In the genomic region with DNA sequence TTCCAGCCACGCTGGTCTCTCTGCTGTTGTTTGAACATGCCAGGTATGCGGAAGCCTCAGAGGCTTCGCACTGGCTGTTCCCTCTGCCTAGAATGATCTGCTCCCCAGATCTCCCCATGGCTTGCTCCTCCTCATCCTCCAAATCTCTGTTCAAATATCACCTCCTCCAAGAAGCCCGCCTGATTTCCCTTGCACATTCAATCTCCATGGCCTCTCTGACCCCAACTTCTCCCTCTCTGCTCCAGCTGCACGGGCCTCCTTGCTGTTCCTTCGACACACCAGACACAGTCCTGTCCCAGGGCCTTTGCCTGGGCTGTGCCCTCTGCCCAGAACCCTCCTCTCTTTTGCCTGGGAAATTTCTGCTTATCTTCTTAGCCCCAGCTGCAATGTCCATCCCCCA, we compare ENCODE assay signal across 33 cellular contexts. TPM values are rescaled to one million over a fixed set of nuclear protein-coding genes. Genes with fewer than 3 reads are reported as not detected.
"Had no signal": no experiment of that assay in that cellular context is flagged by ENCODE, and none has a peak within 500 bp of the region (broad histone marks: within the 10 kb centered on the region; RNA-seq: fewer than 3 reads in every experiment).

No MANE protein-coding gene starts in this region.

- H3K36me3 ChIP-seq: ascending aorta, breast epithelium, cardiac muscle cell, esophagus squamous epithelium, gastroesophageal sphincter had no signal

- H3K27ac Mint-ChIP-seq: activated CD4-positive, alpha-beta memory T cell treated with anti-CD3 and anti-CD28 coated beads for 36 hours; activated CD4-positive, alpha-beta T cell treated with anti-CD3 and anti-CD28 coated beads for 36 hours; activated CD4-positive, alpha-beta T cell treated with anti-CD3 and anti-CD28 coated beads, Interleukin-2, amount 10 ng/mL, durations not matched to agents 24 days and 14 days; activated CD8-positive, alpha-beta memory T cell treated with anti-CD3 and anti-CD28 coated beads, Interleukin-2, amount 10 ng/mL, durations not matched to agents 7 days and 5 days; activated CD8-positive, alpha-beta T cell treated with anti-CD3 and anti-CD28 coated beads, Interleukin-2, amount 10 ng/mL, durations not matched to agents 7 days and 5 days; activated naive CD4-positive, alpha-beta T cell treated with anti-CD3 and anti-CD28 coated beads, Interleukin-2, amount 10 ng/mL, durations not matched to agents 7 days and 5 days; activated naive CD4-positive, alpha-beta T cell treated with anti-CD3 and anti-CD28 coated beads, Interleukin-2, amount 50 U/mL, for 72 hours; activated naive CD8-positive, alpha-beta T cell treated with anti-CD3 and anti-CD28 coated beads, Interleukin-2, amount 10 ng/mL, durations not matched to agents 7 days and 5 days; activated T-cell treated with anti-CD3 and anti-CD28 coated beads, Interleukin-2, amount 50 U/mL, for 24 hours; activated T-cell treated with anti-CD3 and anti-CD28 coated beads, Interleukin-2, amount 50 U/mL, for 72 hours; dendritic cell treated with granulocyte-macrophage colony-stimulating factor and Interleukin-4, amounts not matched to agents 40 ng/mL and 50 ng/mL, for 4 days had no signal

- H3K4me3 ChIP-seq: ascending aorta, breast epithelium, cardiac muscle cell, coronary artery, dorsolateral prefrontal cortex, esophagus squamous epithelium, gastroesophageal sphincter had no signal

- ATAC-seq: activated CD4-positive, alpha-beta T cell treated with anti-CD3 and anti-CD28 coated beads for 36 hours; activated CD8-positive, alpha-beta memory T cell treated with anti-CD3 and anti-CD28 coated beads, Interleukin-2, amount 10 ng/mL, durations not matched to agents 7 days and 5 days; activated CD8-positive, alpha-beta T cell treated with anti-CD3 and anti-CD28 coated beads, Interleukin-2, amount 10 ng/mL, durations not matched to agents 7 days and 5 days; activated naive CD4-positive, alpha-beta T cell treated with anti-CD3 and anti-CD28 coated beads, Interleukin-2, amount 50 U/mL, for 72 hours; activated T-cell treated with anti-CD3 and anti-CD28 coated beads, Interleukin-2, amount 50 U/mL, for 72 hours; gastroesophageal sphincter had no signal

- H3K36me3 Mint-ChIP-seq: activated CD4-positive, alpha-beta memory T cell treated with anti-CD3 and anti-CD28 coated beads for 36 hours; activated CD8-positive, alpha-beta memory T cell treated with anti-CD3 and anti-CD28 coated beads, Interleukin-2, amount 10 ng/mL, durations not matched to agents 7 days and 5 days; activated naive CD4-positive, alpha-beta T cell treated with anti-CD3 and anti-CD28 coated beads, Interleukin-2, amount 10 ng/mL, durations not matched to agents 7 days and 5 days; activated naive CD8-positive, alpha-beta T cell treated with anti-CD3 and anti-CD28 coated beads, Interleukin-2, amount 10 ng/mL, durations not matched to agents 7 days and 5 days; brain had no signal

- H3K9me3 Mint-ChIP-seq: activated naive CD8-positive, alpha-beta T cell treated with anti-CD3 and anti-CD28 coated beads, Interleukin-2, amount 10 ng/mL, durations not matched to agents 7 days and 5 days had no signal

- DNase-seq: activated CD4-positive, alpha-beta memory T cell treated with anti-CD3 and anti-CD28 coated beads for 36 hours; activated CD4-positive, alpha-beta T cell treated with anti-CD3 and anti-CD28 coated beads for 36 hours; activated CD4-positive, alpha-beta T cell treated with anti-CD3 and anti-CD28 coated beads, Interleukin-2, amount 10 ng/mL, durations not matched to agents 24 days and 14 days; activated CD4-positive, CD25-positive, alpha-beta regulatory T cell; activated CD4-positive, CD25-positive, alpha-beta regulatory T cell treated with anti-CD3 and anti-CD28 coated beads, Interleukin-2, amount 50 U/mL, for 72 hours; activated CD8-positive, alpha-beta memory T cell treated with anti-CD3 and anti-CD28 coated beads, Interleukin-2, amount 10 ng/mL, durations not matched to agents 7 days and 5 days; activated CD8-positive, alpha-beta memory T cell treated with anti-CD3 and anti-CD28 coated beads, Interleukin-2, amount 50 U/mL, for 48 hours; activated CD8-positive, alpha-beta T cell treated with anti-CD3 and anti-CD28 coated beads, Interleukin-2, amount 10 ng/mL, durations not matched to agents 7 days and 5 days; activated gamma-delta T cell; activated naive CD4-positive, alpha-beta T cell; activated naive CD4-positive, alpha-beta T cell treated with anti-CD3 and anti-CD28 coated beads, Interleukin-2, amount 10 ng/mL, durations not matched to agents 7 days and 5 days; activated naive CD8-positive, alpha-beta T cell treated with anti-CD3 and anti-CD28 coated beads, Interleukin-2, amount 10 ng/mL, durations not matched to agents 7 days and 5 days; activated T-cell treated with anti-CD3 and anti-CD28 coated beads for 4 hours; activated T-cell treated with anti-CD3 and anti-CD28 coated beads, Interleukin-2, amount 50 U/mL, for 24 hours; activated T-cell treated with anti-CD3 and anti-CD28 coated beads, Interleukin-2, amount 50 U/mL, for 72 hours; dorsolateral prefrontal cortex; effector memory CD4-positive, alpha-beta T cell; esophagus squamous epithelium; foreskin melanocyte; head of caudate nucleus; T-helper 2 cell had no signal

- H3K4me1 Mint-ChIP-seq: activated CD4-positive, alpha-beta T cell treated with anti-CD3 and anti-CD28 coated beads for 36 hours; activated CD4-positive, alpha-beta T cell treated with anti-CD3 and anti-CD28 coated beads, Interleukin-2, amount 10 ng/mL, durations not matched to agents 24 days and 14 days; activated CD8-positive, alpha-beta memory T cell treated with anti-CD3 and anti-CD28 coated beads, Interleukin-2, amount 10 ng/mL, durations not matched to agents 7 days and 5 days; activated naive CD4-positive, alpha-beta T cell treated with anti-CD3 and anti-CD28 coated beads, Interleukin-2, amount 10 ng/mL, durations not matched to agents 7 days and 5 days; activated naive CD8-positive, alpha-beta T cell treated with anti-CD3 and anti-CD28 coated beads, Interleukin-2, amount 10 ng/mL, durations not matched to agents 7 days and 5 days; central memory CD8-positive, alpha-beta T cell had no signal

- H3K27ac ChIP-seq: ascending aorta, breast epithelium, cardiac muscle cell, coronary artery, dorsolateral prefrontal cortex, epithelial cell of prostate, esophagus squamous epithelium, gastroesophageal sphincter had no signal

- H3K4me1 ChIP-seq: ascending aorta, breast epithelium, esophagus squamous epithelium, gastroesophageal sphincter had no signal

- FAIRE-seq: endothelial cell of umbilical vein had no signal

- H3K4me3 Mint-ChIP-seq: activated CD4-positive, alpha-beta memory T cell treated with anti-CD3 and anti-CD28 coated beads for 36 hours; activated CD4-positive, alpha-beta T cell treated with anti-CD3 and anti-CD28 coated beads for 36 hours; activated CD4-positive, alpha-beta T cell treated with anti-CD3 and anti-CD28 coated beads, Interleukin-2, amount 10 ng/mL, durations not matched to agents 24 days and 14 days; activated CD8-positive, alpha-beta memory T cell treated with anti-CD3 and anti-CD28 coated beads, Interleukin-2, amount 10 ng/mL, durations not matched to agents 7 days and 5 days; activated CD8-positive, alpha-beta T cell treated with anti-CD3 and anti-CD28 coated beads, Interleukin-2, amount 10 ng/mL, durations not matched to agents 7 days and 5 days; activated naive CD4-positive, alpha-beta T cell treated with anti-CD3 and anti-CD28 coated beads, Interleukin-2, amount 10 ng/mL, durations not matched to agents 7 days and 5 days; activated naive CD8-positive, alpha-beta T cell treated with anti-CD3 and anti-CD28 coated beads, Interleukin-2, amount 10 ng/mL, durations not matched to agents 7 days and 5 days; activated T-cell treated with anti-CD3 and anti-CD28 coated beads, Interleukin-2, amount 50 U/mL, for 24 hours; activated T-cell treated with anti-CD3 and anti-CD28 coated beads, Interleukin-2, amount 50 U/mL, for 72 hours; central memory CD8-positive, alpha-beta T cell; dendritic cell treated with granulocyte-macrophage colony-stimulating factor and Interleukin-4, amounts not matched to agents 40 ng/mL and 50 ng/mL, for 4 days had no signal

- H3K9me3 ChIP-seq: ascending aorta had no signal

RNA-seq across cellular contexts. Expression of gene PTPRS, which starts 52.5 kb away (rescaled TPM):
- total RNA-seq: T-helper 1 cell treated with Interleukin-12 subunit alpha and Interleukin-12 subunit beta and Interleukin-4 antibody, amounts not matched to agents 30 ng/mL and 1 ng/mL, for 36 hours had no signal
